Comparison of ENCODE assay signal across 8 cellular contexts in the genomic region with DNA sequence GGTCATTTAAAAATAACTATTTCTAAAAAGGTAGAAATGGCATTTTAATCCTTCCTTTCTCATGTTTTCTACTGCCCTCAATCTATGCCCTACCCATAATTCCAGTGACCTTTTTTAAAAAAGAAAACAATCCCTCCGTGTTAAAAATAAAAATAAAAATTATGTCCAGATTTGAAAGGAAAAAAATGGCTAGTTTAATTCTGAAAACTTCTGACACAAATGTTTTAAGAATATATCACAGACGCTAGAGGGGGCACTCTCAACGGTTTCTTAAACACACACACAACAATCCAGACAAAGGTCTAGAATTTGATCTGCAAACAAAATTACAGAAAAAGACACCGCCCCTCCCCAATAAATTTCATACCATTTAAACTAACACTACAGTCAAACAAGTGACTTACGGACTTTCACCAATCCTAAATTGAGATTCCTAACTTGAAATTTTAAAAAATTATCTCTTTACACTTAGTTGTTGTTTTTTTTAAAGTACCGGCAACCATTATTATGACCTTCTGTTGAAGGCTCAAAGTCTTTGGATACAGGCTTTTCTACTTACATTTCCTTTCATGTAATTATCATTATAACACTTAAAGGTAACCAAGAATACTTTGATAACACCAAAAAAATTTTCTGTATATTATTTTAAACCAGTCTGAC. TPM values are rescaled to one million over a fixed set of nuclear protein-coding genes. Genes with fewer than 3 reads are reported as not detected.
A peak's percentile ranks its signal among the peaks of the same experiment; 100 is the strongest.
DNase-seq lines count a peak whose midpoint lies in the region; ATAC-seq, FAIRE-seq and TF ChIP-seq lines count a peak whose summit lies in the region.

No MANE protein-coding gene starts in this region.

- ATAC-seq in K562 (peak; percentile 79), HepG2 (peak; percentile 43; the same call in 2 of the 3 replicates)

- H3K79me2 ChIP-seq in K562 (ENCODE audit: control insufficient read depth, insufficient read depth, low read length) (peaks cover 85% of the 10 kb centered on the region), HepG2 (ENCODE audit: insufficient read depth, low read length) (peaks cover 57% of the 10 kb centered on the region)

- POLR2A ChIA-PET in K562 (lab: Yijun Ruan, JAX) = no interaction called here
- POLR2A ChIA-PET in HepG2 (lab: Yijun Ruan, JAX) = no interaction called here

- TF ChIP-seq CTCF in K562 (IDR thresholded peaks at IDR 0.05 in 2 of 3, conservative IDR thresholded peaks at IDR 0.05 in 1 of 3; ENCODE audit: insufficient read depth in 2 of 3, low read depth in 1 of 3, low read length in 3 of 3) (peak; percentile 27 to 61 (median 39); a peak in 3 of 6 replicates), HepG2 (CRISPR knock-in tag; IDR thresholded peaks at IDR 0.05) (peak; percentile 49), uterus (IDR thresholded peaks at IDR 0.05) (peak; percentile 48 to 60 (median 53))

- H3K9me1 ChIP-seq in K562 (ENCODE audit: control insufficient read depth, insufficient read depth, low read length) = no peaks in the 10 kb centered on the region

- H3K4me1 ChIP-seq in K562 (replicated peaks in 1 of 2; ENCODE audit: control insufficient read depth in 2 of 2, insufficient read depth in 2 of 2, low read length in 2 of 2) (no peaks in the 10 kb centered on the region; a peak in 1 of 5 replicates), HepG2 (ENCODE audit: insufficient read depth, low read length) (peaks cover 37% of the 10 kb centered on the region), uterus (peaks cover 0 to 5% of the 10 kb centered on the region in 2 donors)

- TF ChIP-seq EP300 in K562 (IDR thresholded peaks at IDR 0.05; ENCODE audit: low read length) (no peak), HepG2 (IDR thresholded peaks at IDR 0.05; ENCODE audit: low read depth in 2 of 2, low read length in 2 of 2) (no peak), HepG2 (CRISPR knock-in tag; IDR thresholded peaks at IDR 0.05; ENCODE audit: borderline replicate concordance) (no peak)

- no peak overlapping the region for H3K27ac Mint-ChIP-seq in T-helper 2 cell treated with Interferon-gamma antibody and Interleukin-4, amounts not matched to agents 5 μg/mL and 100 μg/mL, for 36 hours

- H3K36me3 ChIP-seq in K562 (ENCODE audit: control insufficient read depth, insufficient read depth, low read length) (peaks cover 21% of the 10 kb centered on the region; the same call in 2 of the 3 replicates), HepG2 (replicated peaks in 1 of 2; ENCODE audit: control insufficient read depth in 1 of 2, insufficient read depth in 2 of 2, low read length in 2 of 2) (peaks cover 0 to under 1% of the 10 kb centered on the region in 2 experiments; a peak in 1 of 5 replicates), uterus (no peaks in the 10 kb centered on the region)

- TF ChIP-seq POLR2A in K562 (conservative IDR thresholded peaks at IDR 0.05) (no peak), HepG2 (IDR thresholded peaks at IDR 0.05; ENCODE audit: insufficient read depth in 1 of 2, low read depth in 2 of 2, low read length in 2 of 2) (no peak), uterus (IDR thresholded peaks at IDR 0.05) (no peak)

- WGBS in K562 (ENCODE audit: insufficient coverage, low coverage, missing lambda C conversion rate) = 32% methylated on average over 6 of the region's 6 CpGs
- WGBS in HepG2 (ENCODE audit: low lambda C conversion rate) = 26% methylated on average over 6 of the region's 6 CpGs

- no peaks in the 10 kb centered on the region; the same call in 1 of the 2 replicates for H4K20me1 ChIP-seq in K562 (replicated peaks; ENCODE audit: control insufficient read depth, insufficient read depth, low read length)
- peaks cover 40% of the 10 kb centered on the region for H4K20me1 ChIP-seq in HepG2 (ENCODE audit: insufficient read depth, low read length)

- FAIRE-seq in A204.1 (lab: Jason Lieb, UNC) = peak; percentile 77
- peak; percentile 72 for FAIRE-seq in K562 (lab: Jason Lieb, UNC)
- FAIRE-seq in HepG2 (lab: Jason Lieb, UNC) = no peak

- H3K27ac ChIP-seq in K562 (ENCODE audit: extremely low read depth, low read depth, low read length) = peak overlapping the region; percentile 6; the same call in 1 of the 3 replicates
- H3K27ac ChIP-seq in HepG2 (ENCODE audit: extremely low read length, insufficient read depth, low read length) = no peak overlapping the region
- H3K27ac ChIP-seq in uterus = peak overlapping the region; percentile 47 to 76

- in situ Hi-C loops in K562 (cut with MboI) = no loop called here
- in situ Hi-C loops in HepG2 (cut with HindIII; ENCODE audit: extremely low pct_ligation_motif_present, low pct_unique_long_range_greater_than_20kb) = loop anchor here (10.0 kb wide), 1 partner anchor 94 kb away; no protein-coding TSS in a partner anchor

- H2AFZ ChIP-seq in K562 (ENCODE audit: low read depth, low read length) = no peak overlapping the region
- no peak overlapping the region for H2AFZ ChIP-seq in HepG2 (ENCODE audit: low read length)

- H3K4me3 Mint-ChIP-seq in T-helper 2 cell treated with Interferon-gamma antibody and Interleukin-4, amounts not matched to agents 5 μg/mL and 100 μg/mL, for 36 hours = no peak overlapping the region

- no peaks in the 10 kb centered on the region for H3K27me3 Mint-ChIP-seq in T-helper 2 cell treated with Interferon-gamma antibody and Interleukin-4, amounts not matched to agents 5 μg/mL and 100 μg/mL, for 36 hours (ENCODE audit: low read depth)

- no peak overlapping the region for H3K4me3 ChIP-seq in K562
- no peak overlapping the region for H3K4me3 ChIP-seq in HepG2 (replicated peaks in 1 of 3; ENCODE audit: insufficient read depth in 1 of 3, low read depth in 2 of 3, low read length in 3 of 3)
- H3K4me3 ChIP-seq in uterus = no peak overlapping the region

- H3K36me3 Mint-ChIP-seq in T-helper 2 cell treated with Interferon-gamma antibody and Interleukin-4, amounts not matched to agents 5 μg/mL and 100 μg/mL, for 36 hours (ENCODE audit: low read depth) = peaks cover 18% of the 10 kb centered on the region

- DNase-seq in EH (ENCODE audit: low read depth) = peak; percentile 43
- peak; percentile 21 for DNase-seq in NCI-H2227 treated with DMSO at 0.1 percent for 48 hours (lab: John Stamatoyannopoulos, UW)
- DNase-seq in K562 (ENCODE audit: extremely low read depth in 1 of 4, low spot score in 3 of 4) = peak; percentile 16 to 56 (median 18)
- peak; percentile 64 for DNase-seq in HepG2 (ENCODE audit: low spot score)
- DNase-seq in uterus = no peak
- DNase-seq in OCI-M2 (lab: John Stamatoyannopoulos, UW; ENCODE audit: unreplicated experiment) = no peak
- DNase-seq in T-helper 2 cell treated with Interferon-gamma antibody and Interleukin-4, amounts not matched to agents 5 μg/mL and 100 μg/mL, for 36 hours (ENCODE audit: low spot score) = no peak

- H3K9me3 ChIP-seq in K562 (replicated peaks; ENCODE audit: control insufficient read depth, insufficient read depth, low read depth, low read length) (no peaks in the 10 kb centered on the region), HepG2 (ENCODE audit: low read length) (no peaks in the 10 kb centered on the region), uterus (no peaks in the 10 kb centered on the region)

- peaks cover 22% of the 10 kb centered on the region for H3K4me1 Mint-ChIP-seq in T-helper 2 cell treated with Interferon-gamma antibody and Interleukin-4, amounts not matched to agents 5 μg/mL and 100 μg/mL, for 36 hours (ENCODE audit: low read depth)

- CTCF ChIA-PET in K562 (lab: Yijun Ruan, JAX; ENCODE audit: low intra/inter-chr PET ratio) = interaction anchor here (1.2 kb wide), 1 partner anchor 128 kb away, joined by 7 read pairs; no protein-coding TSS in a partner anchor
- CTCF ChIA-PET in HepG2 (lab: Yijun Ruan, JAX; ENCODE audit: low intra/inter-chr PET ratio, low total read pairs) = interaction anchor here (0.7 to 1.9 kb wide), 4 partner anchors 8 to 174 kb away, joined by 3 to 14 read pairs (median 6); no protein-coding TSS in a partner anchor

- intact Hi-C loops in K562 (cut with micrococcal nuclease) (loop anchor here (1.0 to 5.0 kb wide), 4 partner anchors 37 to 174 kb away; a partner anchor contains a TSS), HepG2 (cut with micrococcal nuclease; ENCODE audit: unreplicated experiment) (loop anchor here (1.0 to 2.0 kb wide), 3 partner anchors 34 to 175 kb away; no protein-coding TSS in a partner anchor), uterus (cut with DNase I; ENCODE audit: low total_unique reads) (no loop called here)

- peaks cover 4% of the 10 kb centered on the region for H3K9me3 Mint-ChIP-seq in T-helper 2 cell treated with Interferon-gamma antibody and Interleukin-4, amounts not matched to agents 5 μg/mL and 100 μg/mL, for 36 hours

- no peaks in the 10 kb centered on the region for H3K27me3 ChIP-seq in K562 (ENCODE audit: control insufficient read depth in 2 of 2, insufficient read depth in 2 of 2, low read length in 2 of 2)
- no peaks in the 10 kb centered on the region for H3K27me3 ChIP-seq in HepG2 (ENCODE audit: control insufficient read depth in 1 of 2, insufficient read depth in 2 of 2, low read length in 2 of 2)
- no peaks in the 10 kb centered on the region for H3K27me3 ChIP-seq in uterus

- H3K4me2 ChIP-seq in K562 (ENCODE audit: insufficient read depth, low read length) = no peak overlapping the region
- H3K4me2 ChIP-seq in HepG2 (ENCODE audit: low read depth, low read length) = no peak overlapping the region

- BruUV-seq in K562 (replicated peaks; lab: Mats Ljungman, UMichigan) = no TSS peak
- BruUV-seq in HepG2 (replicated peaks; lab: Mats Ljungman, UMichigan) = no TSS peak

- H3K9ac ChIP-seq in K562 (ENCODE audit: insufficient read depth in 1 of 2, low read depth in 2 of 2, low read length in 2 of 2) = no peak overlapping the region
- no peak overlapping the region for H3K9ac ChIP-seq in HepG2 (ENCODE audit: insufficient read depth, low read depth, low read length)

- TF ChIP-seq RAD21 in K562 (CRISPR knock-in tag; conservative IDR thresholded peaks at IDR 0.05 in 1 of 2, IDR thresholded peaks at IDR 0.05 in 1 of 2) = peak in 1 of 2 experiments; percentile 54; a peak in 2 of 4 replicates
- no peak for TF ChIP-seq RAD21 in HepG2 (CRISPR knock-in tag; IDR thresholded peaks at IDR 0.05)

RNA-seq across cellular contexts. Expression of a gene that starts 38.2 kb away (rescaled TPM):
- total RNA-seq in K562 (2011; cell fraction: chromatin; rRNA removed; ENCODE audit: low replicate concordance) = 50.5 and 114 TPM in 2 replicates
- total RNA-seq in K562 (2011; cell fraction: nucleolus; rRNA removed) = 35.4 and 43.6 TPM in 2 replicates
- total RNA-seq in K562 (2011; cell fraction: nucleoplasm; rRNA removed) = 53.7 and 70.5 TPM in 2 replicates
- total RNA-seq in K562 (2014; rRNA removed) = 47.5 and 62.6 TPM in 2 replicates
- 72.9 and 76.9 TPM in 2 replicates for total RNA-seq in K562 (2014; rRNA removed; fragmentation: Illumina TruSeq; extraction: Trizol)
- 66.7 and 71.4 TPM in 2 replicates for total RNA-seq in K562 (2015; rRNA removed; fragmentation: Illumina TruSeq; extraction: Trizol)
- 70.4 and 73.2 TPM in 2 replicates for total RNA-seq in K562 (2021)
- polyA plus RNA-seq in K562 (2011; rRNA removed) = 125 and 162 TPM in 2 replicates
- polyA plus RNA-seq in K562 (2011; cell fraction: cytosol; rRNA removed) = 198 and 220 TPM in 2 replicates
- 189 and 225 TPM in 2 replicates for polyA plus RNA-seq in K562 (2011; cell fraction: nucleus; rRNA removed)
- 65.5 and 75.7 TPM in 2 replicates for polyA plus RNA-seq in K562 (2012)
- 104 and 120 TPM in 2 replicates for polyA plus RNA-seq in K562 (2014; fragmentation: Illumina TruSeq; extraction: Trizol)
- 10 to 100 TPM; 23.6 to 24.5 TPM for polyA plus RNA-seq in K562 (2014; fragmentation: Nextera tagmentation; extraction: Ambion mirVana)
- 69.5 and 78.9 TPM in 2 replicates for polyA plus RNA-seq in K562 (2014; rRNA removed)
- polyA minus RNA-seq in K562 (2011; rRNA and poly(A)+ RNA removed) = 178 and 195 TPM in 2 replicates
- polyA minus RNA-seq in K562 (2011; cell fraction: cytosol; rRNA and poly(A)+ RNA removed) = 78.4 and 91.4 TPM in 2 replicates
- 36.9 and 68.3 TPM in 2 replicates for polyA minus RNA-seq in K562 (2011; cell fraction: nucleus; rRNA and poly(A)+ RNA removed)
- 64.0 and 82.9 TPM in 2 replicates for total RNA-seq in HepG2 (2016; rRNA removed; fragmentation: Illumina TruSeq; extraction: Trizol)
- total RNA-seq in HepG2 (2016; cell fraction: cytosol; rRNA removed; fragmentation: Illumina TruSeq; extraction: Trizol; ENCODE audit: low read depth) = 7.8 and 9.3 TPM in 2 replicates
- 63.2 and 76.8 TPM in 2 replicates for total RNA-seq in HepG2 (2016; cell fraction: insoluble cytoplasmic fraction; rRNA removed; fragmentation: Illumina TruSeq; extraction: Trizol)
- total RNA-seq in HepG2 (2016; cell fraction: membrane; rRNA removed; fragmentation: Illumina TruSeq; extraction: Trizol) = 19.7 and 23.3 TPM in 2 replicates
- 55.0 and 63.4 TPM in 2 replicates for total RNA-seq in HepG2 (2016; cell fraction: nucleus; rRNA removed; fragmentation: Illumina TruSeq; extraction: Trizol)
- polyA plus RNA-seq in HepG2 (2011; rRNA removed) = 104 and 119 TPM in 2 replicates
- 86.7 and 91.6 TPM in 2 replicates for polyA plus RNA-seq in HepG2 (2011; cell fraction: cytosol; rRNA removed)
- polyA plus RNA-seq in HepG2 (2011; cell fraction: nucleus; rRNA removed) = 138 and 160 TPM in 2 replicates
- 44.7 and 46.4 TPM in 2 replicates for polyA plus RNA-seq in HepG2 (2012)
- 2.5 and 3.0 TPM in 2 replicates for polyA plus RNA-seq in HepG2 (2016; cell fraction: cytosol; fragmentation: Illumina TruSeq; extraction: Trizol; ENCODE audit: low read depth)
- polyA plus RNA-seq in HepG2 (2016; cell fraction: insoluble cytoplasmic fraction; fragmentation: Illumina TruSeq; extraction: Trizol; ENCODE audit: low read depth) = 70.7 and 71.6 TPM in 2 replicates
- 8.3 and 8.8 TPM in 2 replicates for polyA plus RNA-seq in HepG2 (2016; cell fraction: membrane; fragmentation: Illumina TruSeq; extraction: Trizol; ENCODE audit: low read depth)
- 88.3 and 90.6 TPM in 2 replicates for polyA plus RNA-seq in HepG2 (2016; cell fraction: nucleus; fragmentation: Illumina TruSeq; extraction: Trizol; ENCODE audit: insufficient read depth, low read depth)
- polyA minus RNA-seq in HepG2 (2011; rRNA and poly(A)+ RNA removed; ENCODE audit: low replicate concordance) = 263 and 323 TPM in 2 replicates
- 52.7 and 54.0 TPM in 2 replicates for polyA minus RNA-seq in HepG2 (2011; cell fraction: cytosol; rRNA and poly(A)+ RNA removed)
- 71.2 and 76.1 TPM in 2 replicates for polyA minus RNA-seq in HepG2 (2011; cell fraction: nucleus; rRNA and poly(A)+ RNA removed)
- total RNA-seq in uterus = 10 to 100 TPM; 36.6 to 96.0 (median 55.3) TPM

Comparison
In these comparisons a context has a peak if more than half of its experiments do, and no peak if none do; other contexts are left out.
1. DNase-seq: peak in EH (single experiment), NCI-H2227 treated with DMSO at 0.1 percent for 48 hours (single experiment), K562 (4 of 4) and HepG2 (single experiment); none in uterus (0 of 2), OCI-M2 (single experiment) and T-helper 2 cell treated with Interferon-gamma antibody and Interleukin-4, amounts not matched to agents 5 μg/mL and 100 μg/mL, for 36 hours (single experiment).
2. Peak in every context shown above with its lines, with median percentiles within 50 percentile points of each other: CTCF ChIP-seq.